ENCODE assay signal across 12 cellular contexts in the genomic region with DNA sequence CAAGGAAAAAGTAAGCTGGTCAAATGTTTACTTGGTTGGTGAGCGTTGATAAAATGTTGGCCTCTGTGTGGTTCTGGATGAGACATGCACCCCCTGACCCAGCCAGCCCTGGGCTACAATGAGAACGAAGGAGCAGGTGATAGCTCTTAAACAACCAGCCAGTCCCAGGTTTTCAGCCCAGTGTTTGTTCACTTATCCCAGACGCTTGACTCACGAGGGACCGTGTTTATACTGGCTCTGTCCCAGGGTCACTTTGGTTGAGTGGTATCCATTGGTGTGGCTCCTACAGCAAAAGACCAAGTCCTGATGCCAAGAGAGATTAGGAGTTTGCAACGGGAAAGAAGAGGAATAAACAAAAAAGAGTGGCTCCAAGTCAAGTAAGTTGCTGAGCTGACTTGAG.
DNase-seq lines count a peak whose midpoint lies in the region; ATAC-seq, FAIRE-seq and TF ChIP-seq lines count a peak whose summit lies in the region.
"Had no signal": no experiment of that assay in that cellular context is flagged by ENCODE, and none has a peak within 500 bp of the region (broad histone marks: within the 10 kb centered on the region; RNA-seq: fewer than 3 reads in every experiment).

No MANE protein-coding gene starts in this region.

- H3K27me3 ChIP-seq in bronchial epithelial cell (ENCODE audit: control insufficient read depth, insufficient read depth, low read length) = no peaks in the 10 kb centered on the region
- H3K27me3 ChIP-seq: BLaER1 had no signal

- H3K4me1 ChIP-seq in mucosa of descending colon (ENCODE audit: low read depth) = no peaks in the 10 kb centered on the region

- peak; percentile 51 for ATAC-seq in mucosa of descending colon

- TF ChIP-seq CTCF in bronchial epithelial cell (IDR thresholded peaks at IDR 0.05; ENCODE audit: insufficient read depth, low read length, severe bottlenecking) = no peak
- TF ChIP-seq CTCF in mucosa of descending colon (IDR thresholded peaks at IDR 0.05) = no peak

- H3K36me3 ChIP-seq in bronchial epithelial cell (ENCODE audit: control insufficient read depth, insufficient read depth, low read length) = no peaks in the 10 kb centered on the region
- no peaks in the 10 kb centered on the region for H3K36me3 ChIP-seq in mucosa of descending colon (ENCODE audit: low read depth)
- H3K36me3 ChIP-seq: BLaER1 had no signal

- H3K4me3 ChIP-seq in bronchial epithelial cell (ENCODE audit: low read depth, low read length) = no peak overlapping the region
- no peak overlapping the region for H3K4me3 ChIP-seq in mucosa of descending colon
- H3K4me3 ChIP-seq: BLaER1 had no signal

- no peaks in the 10 kb centered on the region for H3K9me3 ChIP-seq in mucosa of descending colon
- H3K9me3 ChIP-seq: BLaER1 had no signal

- DNase-seq in Caki2 (ENCODE audit: low read depth) (peak; percentile 91), NCI-H2029 (lab: John Stamatoyannopoulos, UW) (peak; percentile 95), bronchial epithelial cell (ENCODE audit: low read depth) (peak; percentile 77), mucosa of descending colon (peak in 1 of 3 donors; percentile 24), 8988T (no peak), NCI-H1694 treated with DMSO at 0.1 percent for 48 hours (lab: John Stamatoyannopoulos, UW) (no peak), RPMI8226 (no peak)
- no peak for DNase-seq in stimulated activated CD4-positive, alpha-beta T cell treated with anti-CD3 and anti-CD28 coated beads, Interleukin-2, amount 100 ng/mL, for 24 hours
- DNase-seq: caudate nucleus, H7, small intestine had no signal

- FAIRE-seq in bronchial epithelial cell (lab: Jason Lieb, UNC) = peak; percentile 94
- FAIRE-seq: small intestine had no signal

- intact Hi-C loops in mucosa of descending colon (cut with DNase I, micrococcal nuclease) = no loop called here

- in situ Hi-C loops in Caki2 (cut with HindIII; ENCODE audit: low pct_unique_long_range_greater_than_20kb, low sequenced_read_pairs) = no loop called here

Comparison
In these comparisons a context has a peak if more than half of its experiments do, and no peak if none do; other contexts are left out.
1. DNase-seq: peak in Caki2 (single experiment), NCI-H2029 (single experiment) and bronchial epithelial cell (single experiment); none in stimulated activated CD4-positive, alpha-beta T cell treated with anti-CD3 and anti-CD28 coated beads, Interleukin-2, amount 100 ng/mL, for 24 hours (0 of 2), 8988T (single experiment), NCI-H1694 treated with DMSO at 0.1 percent for 48 hours (single experiment) and RPMI8226 (single experiment).